Comparison of ENCODE assay signal across 8 cellular contexts in the genomic region with DNA sequence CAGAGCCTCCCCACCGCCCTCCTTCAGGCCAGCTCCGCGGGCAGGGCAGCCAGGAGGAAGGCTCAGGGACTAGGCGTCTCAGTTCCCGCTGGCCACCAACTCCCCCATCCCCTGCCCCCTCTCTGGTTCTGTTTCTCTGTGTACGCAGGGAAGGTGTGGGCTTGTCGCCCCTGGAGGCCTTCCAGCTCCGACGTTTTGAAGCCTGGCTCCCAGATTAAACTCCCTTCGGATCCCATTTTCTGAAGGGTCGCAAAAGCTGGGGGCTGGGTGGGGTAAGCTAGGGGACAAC. TPM values are rescaled to one million over a fixed set of nuclear protein-coding genes. Genes with fewer than 3 reads are reported as not detected.
A peak's percentile ranks its signal among the peaks of the same experiment; 100 is the strongest.
DNase-seq lines count a peak whose midpoint lies in the region; ATAC-seq and TF ChIP-seq lines count a peak whose summit lies in the region.

No MANE protein-coding gene starts in this region.

- ATAC-seq in GM23338 = peak; percentile 42
- ATAC-seq in naive B cell (ENCODE audit: low read depth in 2 of 2) = peak; percentile 13 to 21

- peak overlapping the region; percentile 88 for H3K4me2 ChIP-seq in GM23338

- peaks cover 7% of the 10 kb centered on the region; the same call in 1 of the 2 replicates for H3K79me2 ChIP-seq in GM23338 (replicated peaks; ENCODE audit: insufficient read depth)

- no peaks in the 10 kb centered on the region for H3K9me2 ChIP-seq in GM23338 (ENCODE audit: insufficient read depth)

- H3K27me3 Mint-ChIP-seq in GM23338 (ENCODE audit: insufficient read depth, low read depth, poor library complexity) (peaks cover 6% of the 10 kb centered on the region), naive B cell (no peaks in the 10 kb centered on the region)

- H3K4me1 ChIP-seq in GM23338 (ENCODE audit: insufficient read depth) = peaks cover 25% of the 10 kb centered on the region
- peaks cover 2% of the 10 kb centered on the region for H3K4me1 ChIP-seq in NT2/D1 (ENCODE audit: insufficient read depth, insufficient read length)
- peaks cover 4% of the 10 kb centered on the region for H3K4me1 ChIP-seq in endocrine pancreas (ENCODE audit: control insufficient read depth, insufficient read depth, low read length)

- no peaks in the 10 kb centered on the region; the same call in 1 of the 2 replicates for H4K20me1 ChIP-seq in GM23338 (replicated peaks; ENCODE audit: insufficient read depth)

- H3K4me3 Mint-ChIP-seq in GM23338 (peak overlapping the region; percentile 80), naive B cell (peak overlapping the region; percentile 90 to 96 (median 92))

- no peaks in the 10 kb centered on the region for H3K36me3 ChIP-seq in GM23338 (ENCODE audit: insufficient read depth)
- peaks cover 5% of the 10 kb centered on the region for H3K36me3 ChIP-seq in NT2/D1 (ENCODE audit: insufficient read depth, insufficient read length, low read length)
- no peaks in the 10 kb centered on the region for H3K36me3 ChIP-seq in endocrine pancreas (ENCODE audit: control insufficient read depth, insufficient read depth, low read length)

- H3K36me3 Mint-ChIP-seq in GM23338 (ENCODE audit: low read depth) = peaks cover 3% of the 10 kb centered on the region; the same call in 1 of the 3 replicates
- no peaks in the 10 kb centered on the region for H3K36me3 Mint-ChIP-seq in naive B cell

- no peak overlapping the region; the same call in 1 of the 2 replicates for H3K27ac Mint-ChIP-seq in GM23338
- peak overlapping the region; percentile 49 to 98 (median 86) for H3K27ac Mint-ChIP-seq in naive B cell

- H3K9me3 Mint-ChIP-seq in GM23338 = no peaks in the 10 kb centered on the region
- no peaks in the 10 kb centered on the region for H3K9me3 Mint-ChIP-seq in naive B cell

- no peaks in the 10 kb centered on the region for H3F3A ChIP-seq in GM23338 (replicated peaks; ENCODE audit: low read depth)

- no peak for TF ChIP-seq CTCF in GM23338 (conservative IDR thresholded peaks at IDR 0.05; ENCODE audit: low read depth in 2 of 2)

- H3K4me3 ChIP-seq in GM23338 (peak overlapping the region; percentile 95), NT2/D1 (ENCODE audit: insufficient read length, low read depth) (peak overlapping the region; percentile 73), endocrine pancreas (ENCODE audit: control insufficient read depth, insufficient read depth, low read length) (peak overlapping the region; percentile 48)

- no peak overlapping the region for H3K27ac ChIP-seq in GM23338 (ENCODE audit: low read depth)

- H3K9me3 ChIP-seq in NT2/D1 (ENCODE audit: insufficient read depth, low read length) (no peaks in the 10 kb centered on the region), endocrine pancreas (ENCODE audit: control insufficient read depth, low read length) (no peaks in the 10 kb centered on the region)

- no peaks in the 10 kb centered on the region for H3K27me3 ChIP-seq in GM23338 (ENCODE audit: insufficient read depth)
- H3K27me3 ChIP-seq in NT2/D1 (ENCODE audit: insufficient read depth, insufficient read length) = no peaks in the 10 kb centered on the region
- H3K27me3 ChIP-seq in endocrine pancreas (ENCODE audit: control insufficient read depth, insufficient read depth, low read length) = no peaks in the 10 kb centered on the region

- H3K9ac ChIP-seq in NT2/D1 (ENCODE audit: insufficient read length, low read depth) (peak overlapping the region; percentile 87), endocrine pancreas (ENCODE audit: control insufficient read depth, insufficient read depth, low read length) (peak overlapping the region; percentile 82)

- H2AFZ ChIP-seq in GM23338 = peak overlapping the region; percentile 97; the same call in 1 of the 2 replicates

- peaks cover 28% of the 10 kb centered on the region for H3K4me1 Mint-ChIP-seq in GM23338
- H3K4me1 Mint-ChIP-seq in naive B cell = peaks cover 21 to 44% (median 38%) of the 10 kb centered on the region in 3 donors

- DNase-seq in ELR (ENCODE audit: low read depth) (peak; percentile 46), GM23338 (ENCODE audit: low spot score) (no peak), NT2/D1 (ENCODE audit: low read depth, low spot score) (no peak), naive B cell (no peak), NCI-H226 (no peak), cortex of kidney (lab: John Stamatoyannopoulos, UW) (no peak), NCI-H1417 treated with DMSO at 0.1 percent for 48 hours (lab: John Stamatoyannopoulos, UW) (no peak)

TF ChIP-seq in GM23338, 12 proteins besides CTCF, POLR2A, EP300 and RAD21:
- TF ChIP-seq NANOG (IDR thresholded peaks at IDR 0.05; ENCODE audit: borderline replicate concordance) = no peak
- no peak for TF ChIP-seq EZH2 (IDR thresholded peaks at IDR 0.05; ENCODE audit: low read depth, unreplicated experiment)
- TF ChIP-seq JUNB (IDR thresholded peaks at IDR 0.05; ENCODE audit: unreplicated experiment) = no peak

RNA-seq across cellular contexts. Expression of a gene that starts 0.3 kb away (rescaled TPM):
- 118 and 123 TPM in 2 replicates for total RNA-seq in GM23338 (2014; rRNA removed; shearing (Covaris generic))
- polyA plus RNA-seq in GM23338 (2016; fragmentation: Nextera tagmentation; extraction: Ambion mirVana) (120 and 134 TPM in 2 replicates), naive B cell (ENCODE audit: low read depth in 6 of 6) (10 to 100 TPM; 51.7 to 74.8 (median 59.4) TPM)

RNA-seq across cellular contexts. Expression of a gene that starts 13.7 kb away (rescaled TPM):
- total RNA-seq in GM23338 (2014; rRNA removed; shearing (Covaris generic)) = 323 and 345 TPM in 2 replicates
- polyA plus RNA-seq in GM23338 (2016; fragmentation: Nextera tagmentation; extraction: Ambion mirVana) (158 and 183 TPM in 2 replicates), naive B cell (ENCODE audit: low read depth in 6 of 6) (100 to 1,000 TPM in 5 of 6 donors, 10 to 100 TPM in 1; 93.9 to 151 (median 135) TPM)
